1 cellular context compared by ENCODE assay signal in genomic region chr5:119299615-119300310, GRCh38.
TF ChIP-seq lines count a peak whose summit lies in the region.
"Not testable (repeated sequence)": the region's sequence is repeated elsewhere in the genome, so short reads cannot be mapped to it uniquely, and the experiment has no call there.

No MANE protein-coding gene starts in this region.

TF ChIP-seq in K562, 482 proteins besides CTCF, POLR2A, EP300 and RAD21 (continued from another document):
- peak; percentile 70 for TF ChIP-seq ZNF592 (IDR thresholded peaks at IDR 0.05)
- TF ChIP-seq CBFA2T2 (conservative IDR thresholded peaks at IDR 0.05), result peak; percentile 31
- peak; percentile 98 to 99 for TF ChIP-seq FOXA3 (CRISPR knock-in tag; conservative IDR thresholded peaks at IDR 0.05 in 1 of 2, IDR thresholded peaks at IDR 0.05 in 1 of 2)
- peak; percentile 37; the same call in 1 of the 2 replicates for TF ChIP-seq CTBP1 (IDR thresholded peaks at IDR 0.05; ENCODE audit: borderline replicate concordance)
- TF ChIP-seq LCOR (CRISPR knock-in tag; IDR thresholded peaks at IDR 0.05), result 0 out of 2 replicates have a peak, but pooled peaks have one; percentile 8
- peak; percentile 49; the same call in 1 of the 2 replicates for TF ChIP-seq GABPB1 (CRISPR knock-in tag; IDR thresholded peaks at IDR 0.05)
- peak; percentile 48 to 52; a peak in 3 of 4 replicates for TF ChIP-seq KDM1A (IDR thresholded peaks at IDR 0.05)
- TF ChIP-seq TCF3 (CRISPR knock-in tag; IDR thresholded peaks at IDR 0.05), result peak; percentile 67
- TF ChIP-seq, protein P1, sequence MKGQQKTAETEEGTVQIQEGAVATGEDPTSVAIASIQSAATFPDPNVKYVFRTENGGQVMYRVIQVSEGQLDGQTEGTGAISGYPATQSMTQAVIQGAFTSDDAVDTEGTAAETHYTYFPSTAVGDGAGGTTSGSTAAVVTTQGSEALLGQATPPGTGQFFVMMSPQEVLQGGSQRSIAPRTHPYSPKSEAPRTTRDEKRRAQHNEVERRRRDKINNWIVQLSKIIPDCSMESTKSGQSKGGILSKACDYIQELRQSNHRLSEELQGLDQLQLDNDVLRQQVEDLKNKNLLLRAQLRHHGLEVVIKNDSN (CRISPR knock-in tag; IDR thresholded peaks at IDR 0.05), result 0 out of 2 replicates have a peak, but pooled peaks have one; percentile 31
- peak; percentile 94 for TF ChIP-seq MYNN (IDR thresholded peaks at IDR 0.05)
- TF ChIP-seq MYNN (CRISPR knock-in tag; IDR thresholded peaks at IDR 0.05), result not testable (repeated sequence)
- TF ChIP-seq, protein P2, sequence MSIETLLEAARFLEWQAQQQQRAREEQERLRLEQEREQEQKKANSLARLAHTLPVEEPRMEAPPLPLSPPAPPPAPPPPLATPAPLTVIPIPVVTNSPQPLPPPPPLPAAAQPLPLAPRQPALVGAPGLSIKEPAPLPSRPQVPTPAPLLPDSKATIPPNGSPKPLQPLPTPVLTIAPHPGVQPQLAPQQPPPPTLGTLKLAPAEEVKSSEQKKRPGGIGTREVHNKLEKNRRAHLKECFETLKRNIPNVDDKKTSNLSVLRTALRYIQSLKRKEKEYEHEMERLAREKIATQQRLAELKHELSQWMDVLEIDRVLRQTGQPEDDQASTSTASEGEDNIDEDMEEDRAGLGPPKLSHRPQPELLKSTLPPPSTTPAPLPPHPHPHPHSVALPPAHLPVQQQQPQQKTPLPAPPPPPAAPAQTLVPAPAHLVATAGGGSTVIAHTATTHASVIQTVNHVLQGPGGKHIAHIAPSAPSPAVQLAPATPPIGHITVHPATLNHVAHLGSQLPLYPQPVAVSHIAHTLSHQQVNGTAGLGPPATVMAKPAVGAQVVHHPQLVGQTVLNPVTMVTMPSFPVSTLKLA (conservative IDR thresholded peaks at IDR 0.05), result peak; percentile 40 to 74; a peak in 3 of 4 replicates
- TF ChIP-seq LEF1 (IDR thresholded peaks at IDR 0.05), result 0 out of 2 replicates have a peak, but pooled peaks have one; percentile 10
- peak; percentile 61; the same call in 1 of the 2 replicates for TF ChIP-seq KAT7 (CRISPR knock-in tag; IDR thresholded peaks at IDR 0.05; ENCODE audit: borderline replicate concordance)
- peak; percentile 90 for TF ChIP-seq NFRKB (IDR thresholded peaks at IDR 0.05; ENCODE audit: low read depth)
- TF ChIP-seq L3MBTL2 (IDR thresholded peaks at IDR 0.05), result peak; percentile 29; the same call in 1 of the 2 replicates
- TF ChIP-seq PKNOX1 (IDR thresholded peaks at IDR 0.05), result peak; percentile 38; the same call in 1 of the 2 replicates
